In genomic region chr2:61538179-61538919, GRCh38 we compare ENCODE assay signal across 8 cellular contexts. TPM values are rescaled to one million over a fixed set of nuclear protein-coding genes. Genes with fewer than 3 reads are reported as not detected.
DNase-seq lines count a peak whose midpoint lies in the region; ATAC-seq and TF ChIP-seq lines count a peak whose summit lies in the region.

Gene XPO1 (minus strand): TSS chr2:61538356. CDS start chr2:61533897, 4,459 bp downstream.

- H2AFZ ChIP-seq in trophoblast cell (ENCODE audit: insufficient read depth, low read length, poor library complexity) = peak within 1 kb of the TSS; percentile 83

- no peaks in the 10 kb centered on the region for H3K36me3 ChIP-seq in adipocyte (ENCODE audit: control insufficient read depth, insufficient read depth, low read length, severe bottlenecking)
- no peaks in the 10 kb centered on the region for H3K36me3 ChIP-seq in cardiac muscle cell
- peaks cover 0 to 3% of the 10 kb centered on the region in 2 experiments for H3K36me3 ChIP-seq in trophoblast cell (ENCODE audit: control insufficient read depth in 1 of 2, insufficient read depth in 2 of 2, low read length in 2 of 2)
- no peaks in the 10 kb centered on the region for H3K36me3 ChIP-seq in transverse colon

- TF ChIP-seq CTCF in GM12875 (IDR thresholded peaks at IDR 0.05; ENCODE audit: borderline replicate concordance, insufficient read depth, low read depth, low read length) = no peak
- TF ChIP-seq CTCF in cardiac muscle cell (IDR thresholded peaks at IDR 0.05; ENCODE audit: low read depth, low read length) = no peak
- TF ChIP-seq CTCF in transverse colon (IDR thresholded peaks at IDR 0.05) = no peak

- H2AK5ac ChIP-seq in trophoblast cell (ENCODE audit: low read length) = peak within 1 kb of the TSS; percentile 6

- H3K4ac ChIP-seq in trophoblast cell (ENCODE audit: low read depth, low read length) = peak within 1 kb of the TSS; percentile 98

- H3K79me1 ChIP-seq in trophoblast cell (ENCODE audit: low read length) = peaks cover 18% of the 10 kb centered on the region

- H3K79me2 ChIP-seq in trophoblast cell (ENCODE audit: control insufficient read depth, insufficient read depth, low read length, poor library complexity) = peaks cover 17% of the 10 kb centered on the region

- in situ Hi-C loops in transverse colon (cut with MboI; ENCODE audit: low pct_ligation_motif_present in 1 of 4, low pct_unique_long_range_greater_than_20kb in 1 of 4, low sequenced_read_pairs in 3 of 4) = loop anchor here in 1 of 4 donors (25.0 kb wide), 1 partner anchor 324 kb away; the partner anchor contains the start of gene FAM161A

- WGBS in trophoblast cell (ENCODE audit: extremely low coverage, insufficient coverage, insufficient read length) = no CpG with 5 or more reads among the region's 65 CpGs
- WGBS in transverse colon (ENCODE audit: low coverage in 1 of 2), 2 donors = 0% methylated on average over 59 of the region's 65 CpGs; no CpG with 5 or more reads in 1 of the 2 donors

- H3K14ac ChIP-seq in trophoblast cell (ENCODE audit: low read length) = peak within 1 kb of the TSS; percentile 96

- TF ChIP-seq POLR2A in transverse colon (IDR thresholded peaks at IDR 0.05) = peak; percentile 92

- H3K27me3 ChIP-seq in adipocyte (replicated peaks; ENCODE audit: control insufficient read depth, insufficient read depth, low read length) = no peaks in the 10 kb centered on the region
- no peaks in the 10 kb centered on the region for H3K27me3 ChIP-seq in cardiac muscle cell
- no peaks in the 10 kb centered on the region for H3K27me3 ChIP-seq in trophoblast cell (ENCODE audit: insufficient read depth, low read length)
- H3K27me3 ChIP-seq in transverse colon = no peaks in the 10 kb centered on the region

- H3K9me3 ChIP-seq in adipocyte (ENCODE audit: control insufficient read depth, low read length) = no peaks in the 10 kb centered on the region
- no peaks in the 10 kb centered on the region for H3K9me3 ChIP-seq in cardiac muscle cell (ENCODE audit: low read depth)
- H3K9me3 ChIP-seq in trophoblast cell (ENCODE audit: insufficient read depth, low read depth, low read length) = no peaks in the 10 kb centered on the region
- no peaks in the 10 kb centered on the region for H3K9me3 ChIP-seq in transverse colon

- peak within 1 kb of the TSS; percentile 98 for H4K91ac ChIP-seq in trophoblast cell (ENCODE audit: low read depth, low read length)

- TF ChIP-seq EP300 in transverse colon (IDR thresholded peaks at IDR 0.05; ENCODE audit: low read depth) = peak; percentile 75

- peak; percentile 87 for ATAC-seq in HG02798 (IDR thresholded peaks at IDR 0.05; ENCODE audit: poor library complexity, unreplicated experiment)

- peak within 1 kb of the TSS; percentile 1 for H2BK12ac ChIP-seq in trophoblast cell (ENCODE audit: low read length)

- peak within 1 kb of the TSS; percentile 87 for H3K4me2 ChIP-seq in trophoblast cell (ENCODE audit: low read length)

- peak within 1 kb of the TSS; percentile 96 for H2BK5ac ChIP-seq in trophoblast cell (ENCODE audit: low read depth, low read length, poor library complexity)

- intact Hi-C loops in transverse colon (cut with DNase I; ENCODE audit: low total_unique reads) = loop anchor here (5.0 kb wide), 1 partner anchor 66 kb away; the partner anchor contains the start of gene USP34

- H3K4me3 ChIP-seq in GM12875 (ENCODE audit: low read depth, low read length) (peak within 1 kb of the TSS; percentile 84), adipocyte (ENCODE audit: low read length) (peak within 1 kb of the TSS; percentile 99), cardiac muscle cell (peak within 1 kb of the TSS; percentile 92), trophoblast cell (ENCODE audit: low read depth, low read length) (peak within 1 kb of the TSS; percentile 94), transverse colon (peak within 1 kb of the TSS; percentile 56 to 93 (median 82))

- H2BK120ac ChIP-seq in trophoblast cell (ENCODE audit: insufficient read depth, low read length, poor library complexity) = peak within 1 kb of the TSS; percentile 95

- H3K23ac ChIP-seq in trophoblast cell (ENCODE audit: low read length) = no peak within 1 kb of the TSS

- H3K9ac ChIP-seq in adipocyte (ENCODE audit: low read length) (peak within 1 kb of the TSS; percentile 87), trophoblast cell (ENCODE audit: low read length) (peak within 1 kb of the TSS; percentile 98)

- peak; percentile 100 for DNase-seq in NCI-H1436 (lab: John Stamatoyannopoulos, UW)
- peak; percentile 99 for DNase-seq in T follicular helper cell (ENCODE audit: low read depth)
- peak; percentile 100 for DNase-seq in adipocyte (ENCODE audit: low read depth)
- peak; percentile 100 for DNase-seq in cardiac muscle cell (ENCODE audit: low read depth in 1 of 2, low spot score in 1 of 2)
- DNase-seq in trophoblast cell = peak; percentile 100
- DNase-seq in transverse colon = peak; percentile 99

- H4K8ac ChIP-seq in trophoblast cell (ENCODE audit: low read depth, low read length) = peak within 1 kb of the TSS; percentile 93

- peak within 1 kb of the TSS; percentile 96 for H4K12ac ChIP-seq in trophoblast cell (ENCODE audit: low read depth, low read length)

- H3K4me1 ChIP-seq in adipocyte (ENCODE audit: control insufficient read depth, insufficient read depth, low read length) = peaks cover 29% of the 10 kb centered on the region
- H3K4me1 ChIP-seq in cardiac muscle cell (ENCODE audit: low read depth) = peaks cover 13% of the 10 kb centered on the region
- H3K4me1 ChIP-seq in trophoblast cell (ENCODE audit: control insufficient read depth in 1 of 2, insufficient read depth in 2 of 2, low read length in 2 of 2) = peaks cover 0 to 3% of the 10 kb centered on the region in 2 experiments
- H3K4me1 ChIP-seq in transverse colon = peaks cover 15 to 32% (median 18%) of the 10 kb centered on the region in 4 donors

- H3K18ac ChIP-seq in trophoblast cell (ENCODE audit: low read length) = peak within 1 kb of the TSS; percentile 97

- peak within 1 kb of the TSS; percentile 97 for H3K27ac ChIP-seq in cardiac muscle cell
- peak within 1 kb of the TSS; percentile 96 for H3K27ac ChIP-seq in trophoblast cell (ENCODE audit: low read depth, low read length)
- H3K27ac ChIP-seq in transverse colon = peak within 1 kb of the TSS; percentile 94 to 98 (median 97)

RNA-seq across cellular contexts. Expression of gene XPO1, which starts in this region (rescaled TPM):
- 94.8 and 160 TPM in 2 replicates for total RNA-seq in cardiac muscle cell
- 80.6 and 103 TPM in 2 replicates for polyA plus RNA-seq in cardiac muscle cell
- polyA plus RNA-seq in trophoblast cell (2013) = 103 and 107 TPM in 2 replicates
- 100 to 1,000 TPM in 1 of 4 donors, 10 to 100 TPM in 3; 60.3 to 130 (median 78.0) TPM for total RNA-seq in transverse colon

Comparison
In these comparisons a context has a peak if more than half of its experiments do, and no peak if none do; other contexts are left out.
1. Peak in every context shown above with its lines: DNase-seq, ATAC-seq, H3K4me3 ChIP-seq and H3K27ac ChIP-seq.